Comparison of ENCODE assay signal across 1 cellular context in genomic region chr15:34155859-34156258, GRCh38.
TF ChIP-seq lines count a peak whose summit lies in the region.

No MANE protein-coding gene starts in this region.

TF ChIP-seq in K562, 482 proteins besides CTCF, POLR2A, EP300 and RAD21:
- TF ChIP-seq ZNF75A (CRISPR knock-in tag; IDR thresholded peaks at IDR 0.05) (no peak), RFX5 (IDR thresholded peaks at IDR 0.05; ENCODE audit: low read depth, low read length) (0 out of 2 replicates have a peak, but pooled peaks have one; percentile 48), HNRNPLL (IDR thresholded peaks at IDR 0.05; ENCODE audit: low read depth, low read length, poor library complexity, severe bottlenecking) (no peak), SIN3B (IDR thresholded peaks at IDR 0.05; ENCODE audit: low read depth) (no peak)
